8 cellular contexts compared by ENCODE assay signal in the genomic region with DNA sequence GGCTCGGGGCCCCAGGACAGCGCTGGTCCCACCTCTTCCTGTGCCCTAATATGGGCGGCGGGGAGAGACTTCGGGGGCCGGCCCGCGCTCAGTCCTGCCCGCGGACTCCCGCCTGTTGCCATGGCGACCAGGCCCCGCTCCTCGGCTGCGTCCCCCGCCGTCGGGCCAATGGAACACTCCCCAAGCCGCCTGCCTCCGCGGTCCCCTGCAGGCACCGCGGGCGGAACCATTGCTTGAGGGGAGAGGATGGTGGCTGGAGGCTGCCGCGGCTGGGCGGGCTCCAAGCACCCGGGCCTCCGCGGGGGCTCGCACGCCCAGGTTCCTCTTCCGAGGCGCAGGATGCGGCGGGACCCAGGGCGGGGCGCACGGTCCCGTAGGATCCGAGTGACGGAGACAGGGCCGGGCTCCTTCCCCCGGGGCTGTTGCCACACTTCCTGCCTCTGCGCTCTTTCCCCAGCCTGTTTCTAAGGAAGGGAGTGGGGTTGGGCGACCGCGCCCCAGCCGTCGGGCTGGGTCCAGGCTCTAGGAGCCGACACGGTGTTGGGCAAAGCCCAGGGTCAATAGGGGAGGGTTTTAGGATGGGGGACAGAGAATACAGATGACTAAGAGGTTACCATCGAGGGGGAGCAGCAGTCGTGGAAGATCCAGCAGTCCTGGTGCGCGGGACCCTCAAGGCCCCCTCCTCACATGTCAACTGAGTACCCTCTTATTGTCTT. TPM values are rescaled to one million over a fixed set of nuclear protein-coding genes. Genes with fewer than 3 reads are reported as not detected.
A peak's percentile ranks its signal among the peaks of the same experiment; 100 is the strongest.
DNase-seq lines count a peak whose midpoint lies in the region; ATAC-seq and TF ChIP-seq lines count a peak whose summit lies in the region.

No MANE protein-coding gene starts in this region.

- TF ChIP-seq CTCF in left lung (IDR thresholded peaks at IDR 0.05) = no peak

- intact Hi-C loops in left lung (cut with DNase I) = no loop called here

- H3K9me3 ChIP-seq in left lung = no peaks in the 10 kb centered on the region

- H3K4me1 ChIP-seq in left lung = peaks cover 54 to 64% of the 10 kb centered on the region in 2 donors

- H3K4me3 ChIP-seq in left lung = peak overlapping the region; percentile 92 to 98

- TF ChIP-seq POLR2A in GM19193 (IDR thresholded peaks at IDR 0.05; ENCODE audit: extremely low read depth, insufficient read depth, insufficient read length) = peak; percentile 55

- no peaks in the 10 kb centered on the region for H3K27me3 ChIP-seq in left lung

- H3K27ac ChIP-seq in left lung = peak overlapping the region; percentile 99 to 100

- H3K36me3 ChIP-seq in left lung = peaks cover 0 to 10% of the 10 kb centered on the region in 2 donors

- ATAC-seq in HG03354 (IDR thresholded peaks at IDR 0.05; ENCODE audit: poor library complexity, severe bottlenecking, unreplicated experiment) (peak; percentile 47), left lung (peak; percentile 46)

- DNase-seq in AML-193 (lab: John Stamatoyannopoulos, UW) (peak; percentile 96 to 100), NCI-H526 treated with DMSO at 0.1 percent for 48 hours (lab: John Stamatoyannopoulos, UW) (peak; percentile 61), dedifferentiated amniotic fluid mesenchymal stem cell (ENCODE audit: extremely low spot score) (peak; percentile 88), left lung (peak; percentile 98 to 100)
- peak; percentile 88 for DNase-seq in activated CD4-positive, alpha-beta T cell treated with anti-CD3 and anti-CD28 coated beads, Interleukin-2, amount 50 U/mL, for 1 hour
- peak; percentile 75 for DNase-seq in stimulated activated CD4-positive, alpha-beta T cell treated with anti-CD3 and anti-CD28 coated beads, Interleukin-2, amount 100 ng/mL, for 4 hours (ENCODE audit: low read depth)

RNA-seq across cellular contexts. Expression of gene JUNB, which starts 1.2 kb away (rescaled TPM):
- 100 to 1,000 TPM; 131 to 135 TPM for total RNA-seq in left lung

RNA-seq across cellular contexts. Expression of gene PRDX2, which starts 11.5 kb away (rescaled TPM):
- 100 to 1,000 TPM; 186 to 217 TPM for total RNA-seq in left lung

RNA-seq across cellular contexts. Expression of gene THSD8, which starts 11.8 kb away (rescaled TPM):
- 1 to 10 TPM; 6.6 to 9.0 TPM for total RNA-seq in left lung

RNA-seq across cellular contexts. Expression of gene HOOK2, which starts 14.7 kb away (rescaled TPM):
- 10 to 100 TPM; 57.7 to 57.9 TPM for total RNA-seq in left lung

RNA-seq across cellular contexts. Expression of gene RNASEH2A, which starts 16.3 kb away (rescaled TPM):
- 10 to 100 TPM; 10.9 to 16.6 TPM for total RNA-seq in left lung

Comparison
In these comparisons a context has a peak if more than half of its experiments do, and no peak if none do; other contexts are left out.
1. Peak in every context shown above with its lines: DNase-seq, ATAC-seq, H3K4me3 ChIP-seq and H3K27ac ChIP-seq.